Comparison of ENCODE assay signal across 1 cellular context in the genomic region with DNA sequence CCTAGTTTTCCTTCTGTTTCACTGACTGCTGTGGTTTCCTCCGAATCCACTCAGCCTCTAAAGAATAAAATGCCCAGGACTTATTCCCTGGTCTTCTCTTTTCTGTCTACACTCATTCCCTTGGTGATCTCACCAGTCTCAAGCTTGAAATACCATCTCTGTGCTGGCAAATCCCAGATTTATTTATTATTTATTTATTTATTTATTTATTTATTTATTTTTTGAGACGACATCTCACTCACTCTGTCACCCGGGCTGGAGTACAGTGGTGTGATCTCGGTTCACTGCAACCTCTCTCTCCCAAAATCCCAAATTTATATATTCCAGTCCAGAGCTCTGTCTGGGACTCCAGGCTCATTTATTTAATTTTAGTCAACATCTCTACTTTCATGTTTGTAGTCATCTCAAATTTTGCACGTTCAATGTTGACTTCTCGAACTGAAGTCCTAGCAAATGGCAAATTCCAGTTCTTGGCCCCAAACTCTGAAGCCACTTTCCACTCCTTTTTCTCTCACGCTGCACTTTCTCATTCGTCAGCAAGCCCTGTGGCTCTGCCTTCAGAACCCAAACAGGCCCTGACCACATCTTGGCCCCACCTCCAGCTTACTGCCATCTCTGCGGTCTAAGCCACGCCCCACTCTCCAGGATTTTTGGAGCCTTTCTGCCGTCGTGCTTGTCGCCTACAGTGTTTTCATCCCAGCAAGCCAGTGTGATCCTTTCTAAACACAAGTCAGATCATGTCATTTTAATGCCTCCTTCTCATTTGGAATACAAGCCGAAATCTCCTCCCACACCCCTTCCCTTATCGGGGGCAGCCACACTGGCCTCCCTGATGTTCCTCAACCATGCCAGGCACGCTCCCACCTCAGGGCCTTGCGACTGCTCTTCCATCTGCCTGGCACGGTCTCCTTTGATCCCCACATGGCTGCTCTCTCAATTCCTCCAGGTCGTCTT.
TF ChIP-seq lines count a peak whose summit lies in the region.

No MANE protein-coding gene starts in this region.

TF ChIP-seq in HEK293, 187 proteins besides CTCF, POLR2A, EP300 and RAD21 (continued from another document and continues in another):
- no peak for TF ChIP-seq ZNF274 (IDR thresholded peaks at IDR 0.05; ENCODE audit: low read length)
- TF ChIP-seq ZNF274 (tag by site-specific recombination; IDR thresholded peaks at IDR 0.05; ENCODE audit: borderline replicate concordance) = no peak
- TF ChIP-seq, protein P1, sequence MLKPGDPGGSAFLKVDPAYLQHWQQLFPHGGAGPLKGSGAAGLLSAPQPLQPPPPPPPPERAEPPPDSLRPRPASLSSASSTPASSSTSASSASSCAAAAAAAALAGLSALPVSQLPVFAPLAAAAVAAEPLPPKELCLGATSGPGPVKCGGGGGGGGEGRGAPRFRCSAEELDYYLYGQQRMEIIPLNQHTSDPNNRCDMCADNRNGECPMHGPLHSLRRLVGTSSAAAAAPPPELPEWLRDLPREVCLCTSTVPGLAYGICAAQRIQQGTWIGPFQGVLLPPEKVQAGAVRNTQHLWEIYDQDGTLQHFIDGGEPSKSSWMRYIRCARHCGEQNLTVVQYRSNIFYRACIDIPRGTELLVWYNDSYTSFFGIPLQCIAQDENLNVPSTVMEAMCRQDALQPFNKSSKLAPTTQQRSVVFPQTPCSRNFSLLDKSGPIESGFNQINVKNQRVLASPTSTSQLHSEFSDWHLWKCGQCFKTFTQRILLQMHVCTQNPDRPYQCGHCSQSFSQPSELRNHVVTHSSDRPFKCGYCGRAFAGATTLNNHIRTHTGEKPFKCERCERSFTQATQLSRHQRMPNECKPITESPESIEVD (tag by site-specific recombination; IDR thresholded peaks at IDR 0.05) = no peak
- TF ChIP-seq BCL11A (tag by site-specific recombination; IDR thresholded peaks at IDR 0.05; ENCODE audit: low read depth) = no peak
- TF ChIP-seq, protein P2, sequence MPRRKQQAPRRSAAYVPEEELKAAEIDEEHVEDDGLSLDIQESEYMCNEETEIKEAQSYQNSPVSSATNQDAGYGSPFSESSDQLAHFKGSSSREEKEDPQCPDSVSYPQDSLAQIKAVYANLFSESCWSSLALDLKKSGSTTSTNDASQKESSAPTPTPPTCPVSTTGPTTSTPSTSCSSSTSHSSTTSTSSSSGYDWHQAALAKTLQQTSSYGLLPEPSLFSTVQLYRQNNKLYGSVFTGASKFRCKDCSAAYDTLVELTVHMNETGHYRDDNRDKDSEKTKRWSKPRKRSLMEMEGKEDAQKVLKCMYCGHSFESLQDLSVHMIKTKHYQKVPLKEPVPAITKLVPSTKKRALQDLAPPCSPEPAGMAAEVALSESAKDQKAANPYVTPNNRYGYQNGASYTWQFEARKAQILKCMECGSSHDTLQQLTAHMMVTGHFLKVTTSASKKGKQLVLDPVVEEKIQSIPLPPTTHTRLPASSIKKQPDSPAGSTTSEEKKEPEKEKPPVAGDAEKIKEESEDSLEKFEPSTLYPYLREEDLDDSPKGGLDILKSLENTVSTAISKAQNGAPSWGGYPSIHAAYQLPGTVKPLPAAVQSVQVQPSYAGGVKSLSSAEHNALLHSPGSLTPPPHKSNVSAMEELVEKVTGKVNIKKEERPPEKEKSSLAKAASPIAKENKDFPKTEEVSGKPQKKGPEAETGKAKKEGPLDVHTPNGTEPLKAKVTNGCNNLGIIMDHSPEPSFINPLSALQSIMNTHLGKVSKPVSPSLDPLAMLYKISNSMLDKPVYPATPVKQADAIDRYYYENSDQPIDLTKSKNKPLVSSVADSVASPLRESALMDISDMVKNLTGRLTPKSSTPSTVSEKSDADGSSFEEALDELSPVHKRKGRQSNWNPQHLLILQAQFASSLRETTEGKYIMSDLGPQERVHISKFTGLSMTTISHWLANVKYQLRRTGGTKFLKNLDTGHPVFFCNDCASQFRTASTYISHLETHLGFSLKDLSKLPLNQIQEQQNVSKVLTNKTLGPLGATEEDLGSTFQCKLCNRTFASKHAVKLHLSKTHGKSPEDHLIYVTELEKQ (tag by site-specific recombination; IDR thresholded peaks at IDR 0.05; ENCODE audit: borderline replicate concordance) = no peak; the same call in 1 of the 2 replicates
- no peak for TF ChIP-seq ZNF202 (tag by site-specific recombination; IDR thresholded peaks at IDR 0.05; ENCODE audit: borderline replicate concordance)
- no peak for TF ChIP-seq ZNF19 (tag by site-specific recombination; IDR thresholded peaks at IDR 0.05; ENCODE audit: low read depth)
- no peak for TF ChIP-seq ZNF548 (tag by site-specific recombination; IDR thresholded peaks at IDR 0.05)
- TF ChIP-seq ZBTB48 (tag by site-specific recombination; IDR thresholded peaks at IDR 0.05) = no peak
- no peak for TF ChIP-seq ZNF747 (tag by site-specific recombination; IDR thresholded peaks at IDR 0.05)
- TF ChIP-seq ZNF76 (tag by site-specific recombination; IDR thresholded peaks at IDR 0.05; ENCODE audit: borderline replicate concordance, low read depth) = no peak; the same call in 1 of the 2 replicates
- no peak for TF ChIP-seq KLF10 (tag by site-specific recombination; IDR thresholded peaks at IDR 0.05)
- TF ChIP-seq ZNF16 (tag by site-specific recombination; IDR thresholded peaks at IDR 0.05; ENCODE audit: low read depth) = no peak
- 0 out of 2 replicates have a peak, but pooled peaks have one; percentile 48 for TF ChIP-seq ZNF24 (tag by site-specific recombination; IDR thresholded peaks at IDR 0.05)
- no peak for TF ChIP-seq ZNF843 (tag by site-specific recombination; IDR thresholded peaks at IDR 0.05)
- no peak for TF ChIP-seq ZNF701 (tag by site-specific recombination; IDR thresholded peaks at IDR 0.05)
- TF ChIP-seq ZNF114 (tag by site-specific recombination; IDR thresholded peaks at IDR 0.05) = no peak
- TF ChIP-seq ZNF558 (tag by site-specific recombination; IDR thresholded peaks at IDR 0.05) = peak; percentile 82
- no peak for TF ChIP-seq YY1 (tag by site-specific recombination; IDR thresholded peaks at IDR 0.05)
- no peak for TF ChIP-seq ZNF521 (tag by site-specific recombination; IDR thresholded peaks at IDR 0.05)
- TF ChIP-seq ZNF394 (tag by site-specific recombination; IDR thresholded peaks at IDR 0.05; ENCODE audit: borderline replicate concordance) = peak; percentile 92
- peak; percentile 87 for TF ChIP-seq ZNF335 (tag by site-specific recombination; conservative IDR thresholded peaks at IDR 0.05)
- TF ChIP-seq ZNF670 (tag by site-specific recombination; IDR thresholded peaks at IDR 0.05; ENCODE audit: low read depth) = no peak
- TF ChIP-seq, protein P3, sequence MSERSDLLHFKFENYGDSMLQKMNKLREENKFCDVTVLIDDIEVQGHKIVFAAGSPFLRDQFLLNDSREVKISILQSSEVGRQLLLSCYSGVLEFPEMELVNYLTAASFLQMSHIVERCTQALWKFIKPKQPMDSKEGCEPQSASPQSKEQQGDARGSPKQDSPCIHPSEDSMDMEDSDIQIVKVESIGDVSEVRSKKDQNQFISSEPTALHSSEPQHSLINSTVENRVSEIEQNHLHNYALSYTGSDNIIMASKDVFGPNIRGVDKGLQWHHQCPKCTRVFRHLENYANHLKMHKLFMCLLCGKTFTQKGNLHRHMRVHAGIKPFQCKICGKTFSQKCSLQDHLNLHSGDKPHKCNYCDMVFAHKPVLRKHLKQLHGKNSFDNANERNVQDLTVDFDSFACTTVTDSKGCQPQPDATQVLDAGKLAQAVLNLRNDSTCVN (tag by site-specific recombination; optimal IDR thresholded peaks at IDR 0.05) = no peak
- TF ChIP-seq, protein P4, sequence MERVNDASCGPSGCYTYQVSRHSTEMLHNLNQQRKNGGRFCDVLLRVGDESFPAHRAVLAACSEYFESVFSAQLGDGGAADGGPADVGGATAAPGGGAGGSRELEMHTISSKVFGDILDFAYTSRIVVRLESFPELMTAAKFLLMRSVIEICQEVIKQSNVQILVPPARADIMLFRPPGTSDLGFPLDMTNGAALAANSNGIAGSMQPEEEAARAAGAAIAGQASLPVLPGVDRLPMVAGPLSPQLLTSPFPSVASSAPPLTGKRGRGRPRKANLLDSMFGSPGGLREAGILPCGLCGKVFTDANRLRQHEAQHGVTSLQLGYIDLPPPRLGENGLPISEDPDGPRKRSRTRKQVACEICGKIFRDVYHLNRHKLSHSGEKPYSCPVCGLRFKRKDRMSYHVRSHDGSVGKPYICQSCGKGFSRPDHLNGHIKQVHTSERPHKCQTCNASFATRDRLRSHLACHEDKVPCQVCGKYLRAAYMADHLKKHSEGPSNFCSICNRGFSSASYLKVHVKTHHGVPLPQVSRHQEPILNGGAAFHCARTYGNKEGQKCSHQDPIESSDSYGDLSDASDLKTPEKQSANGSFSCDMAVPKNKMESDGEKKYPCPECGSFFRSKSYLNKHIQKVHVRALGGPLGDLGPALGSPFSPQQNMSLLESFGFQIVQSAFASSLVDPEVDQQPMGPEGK (tag by site-specific recombination; IDR thresholded peaks at IDR 0.05) = no peak
- no peak for TF ChIP-seq ZNF830 (tag by site-specific recombination; IDR thresholded peaks at IDR 0.05; ENCODE audit: low read depth)
- no peak for TF ChIP-seq ZNF112 (tag by site-specific recombination; IDR thresholded peaks at IDR 0.05)
- peak; percentile 75 for TF ChIP-seq EGR2 (tag by site-specific recombination; IDR thresholded peaks at IDR 0.05; ENCODE audit: low read depth)
- TF ChIP-seq YY2 (tag by site-specific recombination; IDR thresholded peaks at IDR 0.05) = no peak
- TF ChIP-seq ZNF777 (tag by site-specific recombination; IDR thresholded peaks at IDR 0.05; ENCODE audit: borderline replicate concordance) = no peak
- TF ChIP-seq ZNF785 (tag by site-specific recombination; IDR thresholded peaks at IDR 0.05) = no peak
- TF ChIP-seq ZNF174 (tag by site-specific recombination; IDR thresholded peaks at IDR 0.05) = no peak
- TF ChIP-seq ZSCAN30 (tag by site-specific recombination; IDR thresholded peaks at IDR 0.05) = no peak
- 0 out of 2 replicates have a peak, but pooled peaks have one; percentile 31 for TF ChIP-seq ZNF610 (tag by site-specific recombination; IDR thresholded peaks at IDR 0.05; ENCODE audit: borderline replicate concordance)
- no peak for TF ChIP-seq ZNF155 (tag by site-specific recombination; IDR thresholded peaks at IDR 0.05)
- no peak for TF ChIP-seq ZNF175 (tag by site-specific recombination; IDR thresholded peaks at IDR 0.05)
- TF ChIP-seq, protein P5, sequence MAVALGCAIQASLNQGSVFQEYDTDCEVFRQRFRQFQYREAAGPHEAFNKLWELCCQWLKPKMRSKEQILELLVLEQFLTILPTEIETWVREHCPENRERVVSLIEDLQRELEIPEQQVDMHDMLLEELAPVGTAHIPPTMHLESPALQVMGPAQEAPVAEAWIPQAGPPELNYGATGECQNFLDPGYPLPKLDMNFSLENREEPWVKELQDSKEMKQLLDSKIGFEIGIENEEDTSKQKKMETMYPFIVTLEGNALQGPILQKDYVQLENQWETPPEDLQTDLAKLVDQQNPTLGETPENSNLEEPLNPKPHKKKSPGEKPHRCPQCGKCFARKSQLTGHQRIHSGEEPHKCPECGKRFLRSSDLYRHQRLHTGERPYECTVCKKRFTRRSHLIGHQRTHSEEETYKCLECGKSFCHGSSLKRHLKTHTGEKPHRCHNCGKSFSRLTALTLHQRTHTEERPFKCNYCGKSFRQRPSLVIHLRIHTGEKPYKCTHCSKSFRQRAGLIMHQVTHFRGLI (tag by site-specific recombination; IDR thresholded peaks at IDR 0.05) = no peak
- TF ChIP-seq, protein P6, sequence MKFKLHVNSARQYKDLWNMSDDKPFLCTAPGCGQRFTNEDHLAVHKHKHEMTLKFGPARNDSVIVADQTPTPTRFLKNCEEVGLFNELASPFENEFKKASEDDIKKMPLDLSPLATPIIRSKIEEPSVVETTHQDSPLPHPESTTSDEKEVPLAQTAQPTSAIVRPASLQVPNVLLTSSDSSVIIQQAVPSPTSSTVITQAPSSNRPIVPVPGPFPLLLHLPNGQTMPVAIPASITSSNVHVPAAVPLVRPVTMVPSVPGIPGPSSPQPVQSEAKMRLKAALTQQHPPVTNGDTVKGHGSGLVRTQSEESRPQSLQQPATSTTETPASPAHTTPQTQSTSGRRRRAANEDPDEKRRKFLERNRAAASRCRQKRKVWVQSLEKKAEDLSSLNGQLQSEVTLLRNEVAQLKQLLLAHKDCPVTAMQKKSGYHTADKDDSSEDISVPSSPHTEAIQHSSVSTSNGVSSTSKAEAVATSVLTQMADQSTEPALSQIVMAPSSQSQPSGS (tag by site-specific recombination; IDR thresholded peaks at IDR 0.05; ENCODE audit: low read depth) = no peak
- no peak for TF ChIP-seq ZBTB1 (tag by site-specific recombination; IDR thresholded peaks at IDR 0.05)
- TF ChIP-seq OSR2 (tag by site-specific recombination; IDR thresholded peaks at IDR 0.05) = no peak
- TF ChIP-seq, protein P7, sequence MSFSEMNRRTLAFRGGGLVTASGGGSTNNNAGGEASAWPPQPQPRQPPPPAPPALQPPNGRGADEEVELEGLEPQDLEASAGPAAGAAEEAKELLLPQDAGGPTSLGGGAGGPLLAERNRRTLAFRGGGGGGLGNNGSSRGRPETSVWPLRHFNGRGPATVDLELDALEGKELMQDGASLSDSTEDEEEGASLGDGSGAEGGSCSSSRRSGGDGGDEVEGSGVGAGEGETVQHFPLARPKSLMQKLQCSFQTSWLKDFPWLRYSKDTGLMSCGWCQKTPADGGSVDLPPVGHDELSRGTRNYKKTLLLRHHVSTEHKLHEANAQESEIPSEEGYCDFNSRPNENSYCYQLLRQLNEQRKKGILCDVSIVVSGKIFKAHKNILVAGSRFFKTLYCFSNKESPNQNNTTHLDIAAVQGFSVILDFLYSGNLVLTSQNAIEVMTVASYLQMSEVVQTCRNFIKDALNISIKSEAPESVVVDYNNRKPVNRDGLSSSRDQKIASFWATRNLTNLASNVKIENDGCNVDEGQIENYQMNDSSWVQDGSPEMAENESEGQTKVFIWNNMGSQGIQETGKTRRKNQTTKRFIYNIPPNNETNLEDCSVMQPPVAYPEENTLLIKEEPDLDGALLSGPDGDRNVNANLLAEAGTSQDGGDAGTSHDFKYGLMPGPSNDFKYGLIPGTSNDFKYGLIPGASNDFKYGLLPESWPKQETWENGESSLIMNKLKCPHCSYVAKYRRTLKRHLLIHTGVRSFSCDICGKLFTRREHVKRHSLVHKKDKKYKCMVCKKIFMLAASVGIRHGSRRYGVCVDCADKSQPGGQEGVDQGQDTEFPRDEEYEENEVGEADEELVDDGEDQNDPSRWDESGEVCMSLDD (tag by site-specific recombination; IDR thresholded peaks at IDR 0.05) = no peak
- no peak for TF ChIP-seq TCF7L2 (IDR thresholded peaks at IDR 0.05; ENCODE audit: borderline replicate concordance, low read depth, low read length)
- no peak for TF ChIP-seq ZBTB20 (tag by site-specific recombination; IDR thresholded peaks at IDR 0.05)
- no peak for TF ChIP-seq ZNF138 (tag by site-specific recombination; IDR thresholded peaks at IDR 0.05; ENCODE audit: borderline replicate concordance)
- no peak for TF ChIP-seq ZNF157 (tag by site-specific recombination; IDR thresholded peaks at IDR 0.05)
- peak; percentile 67 for TF ChIP-seq ZNF664 (tag by site-specific recombination; IDR thresholded peaks at IDR 0.05)
- TF ChIP-seq, protein P8, sequence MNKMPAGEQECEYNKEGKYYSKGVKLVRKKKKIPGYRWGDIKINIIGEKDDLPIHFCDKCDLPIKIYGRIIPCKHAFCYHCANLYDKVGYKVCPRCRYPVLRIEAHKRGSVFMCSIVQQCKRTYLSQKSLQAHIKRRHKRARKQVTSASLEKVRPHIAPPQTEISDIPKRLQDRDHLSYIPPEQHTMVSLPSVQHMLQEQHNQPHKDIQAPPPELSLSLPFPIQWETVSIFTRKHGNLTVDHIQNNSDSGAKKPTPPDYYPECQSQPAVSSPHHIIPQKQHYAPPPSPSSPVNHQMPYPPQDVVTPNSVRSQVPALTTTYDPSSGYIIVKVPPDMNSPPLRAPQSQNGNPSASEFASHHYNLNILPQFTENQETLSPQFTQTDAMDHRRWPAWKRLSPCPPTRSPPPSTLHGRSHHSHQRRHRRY (tag by site-specific recombination; IDR thresholded peaks at IDR 0.05) = no peak
- TF ChIP-seq MYNN (tag by site-specific recombination; IDR thresholded peaks at IDR 0.05; ENCODE audit: borderline replicate concordance) = no peak
